ENCODE assay signal across 8 cellular contexts in genomic region chr2:175167076-175167791, GRCh38. TPM values are rescaled to one million over a fixed set of nuclear protein-coding genes. Genes with fewer than 3 reads are reported as not detected.
A peak's percentile ranks its signal among the peaks of the same experiment; 100 is the strongest.
DNase-seq lines count a peak whose midpoint lies in the region; ATAC-seq and TF ChIP-seq lines count a peak whose summit lies in the region.

No MANE protein-coding gene starts in this region.

- CTCF ChIA-PET in activated CD8-positive, alpha-beta memory T cell treated with anti-CD3 and anti-CD28 coated beads, Interleukin-2, amount 10 ng/mL, durations not matched to agents 7 days and 5 days (lab: Charles Lee) = interaction anchor here (0.9 to 1.5 kb wide), 4 partner anchors 10 to 418 kb away, joined by 3 to 5 read pairs (median 4); no protein-coding TSS in a partner anchor

- peak overlapping the region; percentile 92 for H3K27ac ChIP-seq in hepatocyte

- WGBS in hepatocyte (ENCODE audit: low lambda C conversion rate, missing lambda C conversion rate) = under 1% methylated on average over 32 of the region's 32 CpGs

- H3K4me3 ChIP-seq in adipocyte (ENCODE audit: low read length) (peak overlapping the region; percentile 99), hepatocyte (peak overlapping the region; percentile 98)

- H3K36me3 ChIP-seq in adipocyte (ENCODE audit: control insufficient read depth, insufficient read depth, low read length, severe bottlenecking) (no peaks in the 10 kb centered on the region), hepatocyte (replicated peaks; ENCODE audit: insufficient read depth, low read depth) (no peaks in the 10 kb centered on the region)

- DNase-seq in activated CD8-positive, alpha-beta memory T cell treated with anti-CD3 and anti-CD28 coated beads, Interleukin-2, amount 10 ng/mL, durations not matched to agents 7 days and 5 days = no peak
- no peak for DNase-seq in activated CD8-positive, alpha-beta memory T cell treated with anti-CD3 and anti-CD28 coated beads for 24 hours
- DNase-seq in NCI-H2227 treated with DMSO at 0.1 percent for 48 hours (lab: John Stamatoyannopoulos, UW) = peak; percentile 85
- DNase-seq in adipocyte (ENCODE audit: low read depth) = peak; percentile 71
- peak; percentile 61 for DNase-seq in hepatocyte (ENCODE audit: low spot score)
- peak; percentile 71 for DNase-seq in sciatic nerve (ENCODE audit: low spot score)
- no peak for DNase-seq in GOT3 (lab: John Stamatoyannopoulos, UW)

- peak; percentile 6 for ATAC-seq in activated CD8-positive, alpha-beta memory T cell treated with anti-CD3 and anti-CD28 coated beads, Interleukin-2, amount 10 ng/mL, durations not matched to agents 7 days and 5 days
- peak; percentile 0 for ATAC-seq in HG02623 (IDR thresholded peaks at IDR 0.05; ENCODE audit: unreplicated experiment)
- ATAC-seq in sciatic nerve = peak; percentile 12

- H3K79me2 ChIP-seq in hepatocyte = peaks cover 64% of the 10 kb centered on the region

- H3K27me3 Mint-ChIP-seq in activated CD8-positive, alpha-beta memory T cell treated with anti-CD3 and anti-CD28 coated beads, Interleukin-2, amount 10 ng/mL, durations not matched to agents 7 days and 5 days = no peaks in the 10 kb centered on the region

- H3K36me3 Mint-ChIP-seq in activated CD8-positive, alpha-beta memory T cell treated with anti-CD3 and anti-CD28 coated beads, Interleukin-2, amount 10 ng/mL, durations not matched to agents 7 days and 5 days = peaks cover 14% of the 10 kb centered on the region

- peak overlapping the region; percentile 95 for H3K27ac Mint-ChIP-seq in activated CD8-positive, alpha-beta memory T cell treated with anti-CD3 and anti-CD28 coated beads, Interleukin-2, amount 10 ng/mL, durations not matched to agents 7 days and 5 days

- peak overlapping the region; percentile 75 for H3K4me2 ChIP-seq in hepatocyte

- H3K27me3 ChIP-seq in adipocyte (replicated peaks; ENCODE audit: control insufficient read depth, insufficient read depth, low read length) (no peaks in the 10 kb centered on the region), hepatocyte (no peaks in the 10 kb centered on the region)

- peaks cover 49% of the 10 kb centered on the region for H3K4me1 Mint-ChIP-seq in activated CD8-positive, alpha-beta memory T cell treated with anti-CD3 and anti-CD28 coated beads, Interleukin-2, amount 10 ng/mL, durations not matched to agents 7 days and 5 days

- no peaks in the 10 kb centered on the region for H3K9me3 ChIP-seq in adipocyte (ENCODE audit: control insufficient read depth, low read length)
- H3K9me3 ChIP-seq in hepatocyte (ENCODE audit: low read depth) = no peaks in the 10 kb centered on the region

- no peaks in the 10 kb centered on the region for H3K9me2 ChIP-seq in hepatocyte (replicated peaks; ENCODE audit: insufficient read depth)

- H3K4me3 Mint-ChIP-seq in activated CD8-positive, alpha-beta memory T cell treated with anti-CD3 and anti-CD28 coated beads, Interleukin-2, amount 10 ng/mL, durations not matched to agents 7 days and 5 days = peak overlapping the region; percentile 93

- peaks cover 14% of the 10 kb centered on the region for H4K20me1 ChIP-seq in hepatocyte (ENCODE audit: insufficient read depth, poor library complexity, severe bottlenecking)

- TF ChIP-seq CTCF in hepatocyte (IDR thresholded peaks at IDR 0.05; ENCODE audit: poor library complexity) = no peak

- peak overlapping the region; percentile 100 for H3K9ac ChIP-seq in adipocyte (ENCODE audit: low read length)

- H3K9me3 Mint-ChIP-seq in activated CD8-positive, alpha-beta memory T cell treated with anti-CD3 and anti-CD28 coated beads, Interleukin-2, amount 10 ng/mL, durations not matched to agents 7 days and 5 days (ENCODE audit: low read depth) = no peaks in the 10 kb centered on the region

- intact Hi-C loops in sciatic nerve (cut with DNase I) = no loop called here

- peaks cover 21% of the 10 kb centered on the region for H3K4me1 ChIP-seq in adipocyte (ENCODE audit: control insufficient read depth, insufficient read depth, low read length)
- H3K4me1 ChIP-seq in hepatocyte (ENCODE audit: insufficient read depth) = peaks cover 5% of the 10 kb centered on the region

- peak overlapping the region; percentile 52 for H2AFZ ChIP-seq in hepatocyte

RNA-seq across cellular contexts. Expression of gene ATF2, which starts 0.8 kb away (rescaled TPM):
- 10 to 100 TPM; 58.4 to 62.4 TPM for total RNA-seq in activated CD8-positive, alpha-beta memory T cell treated with anti-CD3 and anti-CD28 coated beads, Interleukin-2, amount 10 ng/mL, durations not matched to agents 7 days and 5 days
- total RNA-seq in hepatocyte (52.1 and 53.5 TPM in 2 replicates), sciatic nerve (71.1 TPM)
- 23.0 and 24.0 TPM in 2 replicates for polyA plus RNA-seq in hepatocyte

RNA-seq across cellular contexts. Expression of gene ATP5MC3, which starts 14.3 kb away (rescaled TPM):
- total RNA-seq in activated CD8-positive, alpha-beta memory T cell treated with anti-CD3 and anti-CD28 coated beads, Interleukin-2, amount 10 ng/mL, durations not matched to agents 7 days and 5 days = 100 to 1,000 TPM; 240 to 332 TPM
- total RNA-seq in hepatocyte = 281 and 286 TPM in 2 replicates
- polyA plus RNA-seq in hepatocyte = 529 and 563 TPM in 2 replicates
- 80.8 TPM for total RNA-seq in sciatic nerve

Comparison
In these comparisons a context has a peak if more than half of its experiments do, and no peak if none do; other contexts are left out.
1. DNase-seq: peak in NCI-H2227 treated with DMSO at 0.1 percent for 48 hours (single experiment), adipocyte (single experiment), hepatocyte (single experiment) and sciatic nerve (single experiment); none in activated CD8-positive, alpha-beta memory T cell treated with anti-CD3 and anti-CD28 coated beads, Interleukin-2, amount 10 ng/mL, durations not matched to agents 7 days and 5 days (single experiment), activated CD8-positive, alpha-beta memory T cell treated with anti-CD3 and anti-CD28 coated beads for 24 hours (single experiment) and GOT3 (single experiment).
2. Peak in every context shown above with its lines, with median percentiles within 50 percentile points of each other: ATAC-seq.